ENCODE assay signal across 8 cellular contexts in the genomic region with DNA sequence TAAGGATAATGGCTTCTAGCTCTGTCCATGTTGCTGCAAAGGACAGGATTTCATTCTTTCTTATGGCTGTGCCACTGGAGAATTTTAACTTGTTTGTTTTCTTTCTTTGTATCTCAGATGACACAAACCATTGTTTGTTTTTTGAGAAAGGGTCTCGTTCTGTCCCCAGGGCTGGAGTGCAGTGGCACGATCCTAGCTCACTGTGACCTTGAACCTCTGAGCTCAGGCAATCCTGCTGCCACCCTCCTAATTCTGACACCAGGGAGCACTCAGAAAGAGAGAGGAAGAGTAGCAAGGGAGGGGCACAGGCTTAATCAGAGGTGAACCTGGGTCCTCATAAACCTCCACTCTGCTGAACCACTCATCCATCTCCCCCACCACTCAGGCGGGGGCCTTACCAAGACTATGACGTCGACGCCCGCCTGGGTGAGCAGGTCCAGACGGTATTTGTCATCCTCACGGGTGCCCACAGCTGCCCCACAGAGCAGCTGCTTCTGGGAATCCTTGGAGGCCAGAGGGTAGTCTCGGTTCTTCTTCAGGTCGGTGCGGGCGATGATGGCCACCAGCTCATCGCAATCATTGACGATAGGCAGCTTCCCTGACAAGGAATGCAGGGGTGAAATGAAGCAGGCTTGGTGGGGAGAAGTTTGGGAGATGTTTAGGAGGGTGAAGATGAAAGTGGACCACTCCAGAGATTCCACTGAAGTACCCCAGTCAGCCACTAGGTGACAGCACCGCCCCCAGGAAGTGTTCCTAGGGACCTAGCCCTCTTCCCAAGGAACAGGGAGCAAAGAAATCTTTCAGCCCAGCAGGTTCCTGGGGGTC. TPM values are rescaled to one million over a fixed set of nuclear protein-coding genes. Genes with fewer than 3 reads are reported as not detected.
DNase-seq lines count a peak whose midpoint lies in the region; TF ChIP-seq lines count a peak whose summit lies in the region.

No MANE protein-coding gene starts in this region.

- H3K36me3 ChIP-seq in ascending aorta: peaks cover 62 to 78% of the 10 kb centered on the region in 2 donors

- no peaks in the 10 kb centered on the region for H3K4me1 ChIP-seq in ascending aorta

- no peak overlapping the region for H3K4me3 ChIP-seq in ascending aorta

- H3K27me3 ChIP-seq in ascending aorta: no peaks in the 10 kb centered on the region

- H3K9me3 ChIP-seq in ascending aorta: no peaks in the 10 kb centered on the region

- in situ Hi-C loops in GM13977 (cut with MboI; ENCODE audit: low pct_unique_long_range_greater_than_20kb, low sequenced_read_pairs, unreplicated experiment): no loop called here

- H3K27ac ChIP-seq in ascending aorta: no peak overlapping the region

- TF ChIP-seq CTCF in GM13977 (IDR thresholded peaks at IDR 0.05; ENCODE audit: extremely low read depth, insufficient read depth, missing control alignments): peak; percentile 83
- TF ChIP-seq CTCF in ascending aorta (IDR thresholded peaks at IDR 0.05): peak; percentile 83 to 91 (median 89)

- peak; percentile 64 for DNase-seq in Ammon's horn (ENCODE audit: low spot score)
- peak; percentile 64 for DNase-seq in GM13977 (ENCODE audit: low spot score)
- DNase-seq in NCI-H69 (lab: John Stamatoyannopoulos, UW): peak; percentile 59
- DNase-seq in ascending aorta (ENCODE audit: low spot score in 2 of 2): no peak
- DNase-seq in hepatic stellate cell (ENCODE audit: low spot score): peak; percentile 78
- peak in 2 of 3 donors; percentile 33 to 43 for DNase-seq in stimulated activated CD4-positive, alpha-beta T cell treated with anti-CD3 and anti-CD28 coated beads, Interleukin-12 subunit alpha, Interleukin-12 subunit beta, amount 100 ng/mL, for 48 hours (ENCODE audit: low read depth in 2 of 3, low spot score in 1 of 3)
- DNase-seq in middle frontal gyrus (ENCODE audit: extremely low spot score, low spot score): no peak
- DNase-seq in MV-4-11 (lab: John Stamatoyannopoulos, UW): no peak

- intact Hi-C loops in ascending aorta (cut with DNase I): loop anchor here (2.0 kb wide), 2 partner anchors 27 to 61 kb away; no protein-coding TSS in a partner anchor

RNA-seq across cellular contexts. Expression of gene IMPDH1, which starts 11.6 kb away (rescaled TPM):
- total RNA-seq in ascending aorta: 148 TPM

RNA-seq across cellular contexts. Expression of gene PRRT4, which starts 36.7 kb away (rescaled TPM):
- total RNA-seq in ascending aorta: 7.6 TPM

RNA-seq across cellular contexts. Expression of gene RBM28, which starts 54.5 kb away (rescaled TPM):
- total RNA-seq in ascending aorta: 23.8 TPM

RNA-seq across cellular contexts. Expression of gene HILPDA, which starts 57.5 kb away (rescaled TPM):
- 19.3 TPM for total RNA-seq in ascending aorta

Comparison
In these comparisons a context has a peak if more than half of its experiments do, and no peak if none do; other contexts are left out.
1. DNase-seq: peak in Ammon's horn (single experiment), GM13977 (single experiment), NCI-H69 (single experiment), hepatic stellate cell (single experiment) and stimulated activated CD4-positive, alpha-beta T cell treated with anti-CD3 and anti-CD28 coated beads, Interleukin-12 subunit alpha, Interleukin-12 subunit beta, amount 100 ng/mL, for 48 hours (2 of 3); none in ascending aorta (0 of 2), middle frontal gyrus (single experiment) and MV-4-11 (single experiment).